ENCODE assay signal across 28 cellular contexts in genomic region chr14:89675590-89675989, GRCh38.
"Had no signal": no experiment of that assay in that cellular context is flagged by ENCODE, and none has a peak within 500 bp of the region (broad histone marks: within the 10 kb centered on the region; RNA-seq: fewer than 3 reads in every experiment).

No MANE protein-coding gene starts in this region.

- H3K4me3 ChIP-seq: breast epithelium, esophagus muscularis mucosa, heart left ventricle, left lung, lower lobe of right lung, tibial nerve had no signal

- H3K36me3 Mint-ChIP-seq: stimulated activated memory B cell treated with anti-CD40 and anti-IgM and Interleukin-4, amounts not matched to agents 10 μg/mL and 1 μg/mL and 100 μg/mL, for 72 hours had no signal

- H3K27ac Mint-ChIP-seq: activated CD4-positive, alpha-beta T cell treated with anti-CD3 and anti-CD28 coated beads for 36 hours; dendritic cell treated with granulocyte-macrophage colony-stimulating factor and Interleukin-4, amounts not matched to agents 40 ng/mL and 50 ng/mL, for 4 days; progenitor cell of endocrine pancreas; stimulated activated memory B cell treated with anti-CD40 and anti-IgM and Interleukin-4, amounts not matched to agents 10 μg/mL and 1 μg/mL and 100 μg/mL, for 72 hours; T-helper 2 cell treated with Interferon-gamma antibody and Interleukin-4, amounts not matched to agents 5 μg/mL and 100 μg/mL, for 36 hours had no signal

- DNase-seq: activated CD4-positive, alpha-beta T cell treated with anti-CD3 and anti-CD28 coated beads for 36 hours; activated CD4-positive, CD25-positive, alpha-beta regulatory T cell; activated CD8-positive, alpha-beta memory T cell treated with anti-CD3 and anti-CD28 coated beads for 24 hours; activated effector memory CD4-positive, alpha-beta T cell treated with Interleukin-2 at 50 U/mL for 16 hours; activated naive CD4-positive, alpha-beta T cell treated with Interleukin-2 at 50 U/mL for 16 hours; central memory CD4-positive, alpha-beta T cell; effector CD4-positive, alpha-beta T cell; foreskin keratinocyte; heart left ventricle; hypothalamus; kidney glomerular epithelial cell; left lung; lower lobe of right lung; mesenchymal stem cell; small intestine; stimulated activated CD4-positive, alpha-beta T cell treated with anti-CD3 and anti-CD28 coated beads, Interleukin-4, amount 100 ng/mL, for 24 hours; stimulated activated CD8-positive, alpha-beta memory T cell treated with anti-CD3 and anti-CD28 coated beads, Interleukin-4, amount 100 ng/mL, for 48 hours; T-helper 1 cell had no signal

- ATAC-seq: activated CD4-positive, alpha-beta T cell treated with anti-CD3 and anti-CD28 coated beads for 36 hours; foreskin keratinocyte; heart left ventricle; left lung; lower lobe of right lung; sciatic nerve; stimulated activated memory B cell treated with anti-CD40 and anti-IgM and Interleukin-4, amounts not matched to agents 10 μg/mL and 1 μg/mL and 100 μg/mL, for 72 hours had no signal

- H3K27me3 ChIP-seq: breast epithelium, esophagus muscularis mucosa, foreskin keratinocyte, heart left ventricle, left lung, neutrophil, tibial nerve had no signal

- H3K9me3 Mint-ChIP-seq: dendritic cell treated with granulocyte-macrophage colony-stimulating factor and Interleukin-4, amounts not matched to agents 40 ng/mL and 50 ng/mL, for 4 days; nephron; stimulated activated memory B cell treated with anti-CD40 and anti-IgM and Interleukin-4, amounts not matched to agents 10 μg/mL and 1 μg/mL and 100 μg/mL, for 72 hours; T-helper 2 cell treated with Interferon-gamma antibody and Interleukin-4, amounts not matched to agents 5 μg/mL and 100 μg/mL, for 36 hours had no signal

- H3K27ac ChIP-seq: breast epithelium, esophagus muscularis mucosa, foreskin keratinocyte, heart left ventricle, left lung, lower lobe of right lung, neutrophil, tibial nerve had no signal

- H3K27me3 Mint-ChIP-seq: activated CD4-positive, alpha-beta T cell treated with anti-CD3 and anti-CD28 coated beads for 36 hours; dendritic cell treated with granulocyte-macrophage colony-stimulating factor and Interleukin-4, amounts not matched to agents 40 ng/mL and 50 ng/mL, for 4 days; stimulated activated memory B cell treated with anti-CD40 and anti-IgM and Interleukin-4, amounts not matched to agents 10 μg/mL and 1 μg/mL and 100 μg/mL, for 72 hours had no signal

- H3K36me3 ChIP-seq: breast epithelium, esophagus muscularis mucosa, heart left ventricle, left lung, lower lobe of right lung, neutrophil, tibial nerve had no signal

- H3K4me3 Mint-ChIP-seq: activated CD4-positive, alpha-beta T cell treated with anti-CD3 and anti-CD28 coated beads for 36 hours; dendritic cell treated with granulocyte-macrophage colony-stimulating factor and Interleukin-4, amounts not matched to agents 40 ng/mL and 50 ng/mL, for 4 days; nephron; stimulated activated memory B cell treated with anti-CD40 and anti-IgM and Interleukin-4, amounts not matched to agents 10 μg/mL and 1 μg/mL and 100 μg/mL, for 72 hours; T-helper 2 cell treated with Interferon-gamma antibody and Interleukin-4, amounts not matched to agents 5 μg/mL and 100 μg/mL, for 36 hours had no signal

- H3K9me3 ChIP-seq: breast epithelium, esophagus muscularis mucosa, heart left ventricle, left lung, lower lobe of right lung, neutrophil, tibial nerve had no signal
